ENCODE assay signal across 11 cellular contexts in genomic region chr6:26028212-26028752, GRCh38. TPM values are rescaled to one million over a fixed set of nuclear protein-coding genes. Genes with fewer than 3 reads are reported as not detected.
DNase-seq lines count a peak whose midpoint lies in the region; ATAC-seq lines count a peak whose summit lies in the region.
"Had no signal": no experiment of that assay in that cellular context is flagged by ENCODE, and none has a peak within 500 bp of the region (broad histone marks: within the 10 kb centered on the region; RNA-seq: fewer than 3 reads in every experiment).

No MANE protein-coding gene starts in this region.

- no peaks in the 10 kb centered on the region for H3K36me3 Mint-ChIP-seq in CD4-positive, CD25-positive, alpha-beta regulatory T cell
- peaks cover 27% of the 10 kb centered on the region for H3K36me3 Mint-ChIP-seq in activated T-helper 17 cell treated with anti-CD3 and anti-CD28 coated beads, Interleukin-2, amount 50 U/mL, for 72 hours (ENCODE audit: low read depth)

- peak overlapping the region; percentile 98 for H3K27ac ChIP-seq in CD4-positive, CD25-positive, alpha-beta regulatory T cell (ENCODE audit: insufficient read depth, low read length, poor library complexity, severe bottlenecking)
- H3K27ac ChIP-seq in HUES48 (ENCODE audit: low read depth, low read length), result peak overlapping the region; percentile 96
- peak overlapping the region; percentile 79 for H3K27ac ChIP-seq in mesodermal cell (ENCODE audit: low read depth, low read length, severe bottlenecking)

- no peak for DNase-seq in CD4-positive, CD25-positive, alpha-beta regulatory T cell
- no peak for DNase-seq in GDM1 (lab: John Stamatoyannopoulos, UW)
- DNase-seq in globus pallidus (ENCODE audit: low spot score), result no peak
- DNase-seq: brain microvascular endothelial cell, NCI-H187, Peyer's patch had no signal

- no peaks in the 10 kb centered on the region for H3K27me3 Mint-ChIP-seq in CD4-positive, CD25-positive, alpha-beta regulatory T cell
- no peaks in the 10 kb centered on the region for H3K27me3 Mint-ChIP-seq in activated T-helper 17 cell treated with anti-CD3 and anti-CD28 coated beads, Interleukin-2, amount 50 U/mL, for 72 hours

- no peaks in the 10 kb centered on the region for H3K9me3 ChIP-seq in CD4-positive, CD25-positive, alpha-beta regulatory T cell (ENCODE audit: control insufficient read depth in 2 of 2, low read length in 2 of 2)
- H3K9me3 ChIP-seq in HUES48 (ENCODE audit: control insufficient read depth, insufficient read depth, low read length), result no peaks in the 10 kb centered on the region
- H3K9me3 ChIP-seq in mesodermal cell (ENCODE audit: control insufficient read depth, low read length), result no peaks in the 10 kb centered on the region
- H3K9me3 ChIP-seq: Peyer's patch had no signal

- H3K27me3 ChIP-seq in CD4-positive, CD25-positive, alpha-beta regulatory T cell (ENCODE audit: control insufficient read depth, insufficient read depth, low read length), result no peaks in the 10 kb centered on the region
- no peaks in the 10 kb centered on the region for H3K27me3 ChIP-seq in HUES48 (ENCODE audit: control insufficient read depth, insufficient read depth, low read length)
- H3K27me3 ChIP-seq: brain microvascular endothelial cell, Peyer's patch had no signal

- H3K9me3 Mint-ChIP-seq in CD4-positive, CD25-positive, alpha-beta regulatory T cell, result peaks cover 0 to 1% (median 0%) of the 10 kb centered on the region in 7 donors
- H3K9me3 Mint-ChIP-seq in activated T-helper 17 cell treated with anti-CD3 and anti-CD28 coated beads, Interleukin-2, amount 50 U/mL, for 72 hours, result no peaks in the 10 kb centered on the region

- WGBS in mesodermal cell (ENCODE audit: insufficient coverage in 2 of 2), 2 experiments, result 77% methylated on average over 5 of the region's 6 CpGs

- H3K27ac Mint-ChIP-seq in CD4-positive, CD25-positive, alpha-beta regulatory T cell, result peak overlapping the region in 1 of 3 donors; percentile 100
- H3K27ac Mint-ChIP-seq in activated T-helper 17 cell treated with anti-CD3 and anti-CD28 coated beads, Interleukin-2, amount 50 U/mL, for 72 hours, result peak overlapping the region; percentile 100

- H3K4me1 Mint-ChIP-seq in CD4-positive, CD25-positive, alpha-beta regulatory T cell, result peaks cover 14 to 54% (median 25%) of the 10 kb centered on the region in 4 donors
- H3K4me1 Mint-ChIP-seq in activated T-helper 17 cell treated with anti-CD3 and anti-CD28 coated beads, Interleukin-2, amount 50 U/mL, for 72 hours, result peaks cover 18% of the 10 kb centered on the region

- peaks cover 43% of the 10 kb centered on the region for H3K4me1 ChIP-seq in CD4-positive, CD25-positive, alpha-beta regulatory T cell (ENCODE audit: control insufficient read depth, insufficient read depth, low read length, poor library complexity, severe bottlenecking)
- H3K4me1 ChIP-seq in HUES48 (ENCODE audit: control insufficient read depth, insufficient read depth, low read length) (peaks cover 41% of the 10 kb centered on the region), mesodermal cell (ENCODE audit: control insufficient read depth, insufficient read depth, low read length, poor library complexity, severe bottlenecking) (peaks cover 25% of the 10 kb centered on the region)

- peak overlapping the region; percentile 93 for H3K4me3 ChIP-seq in CD4-positive, CD25-positive, alpha-beta regulatory T cell (ENCODE audit: low read depth, low read length)
- H3K4me3 ChIP-seq in HUES48 (ENCODE audit: low read depth, low read length) (peak overlapping the region; percentile 77; the same call in 1 of the 2 replicates), mesodermal cell (ENCODE audit: extremely low read depth, insufficient read depth, low read length, poor library complexity, severe bottlenecking) (no peak overlapping the region)

- no peak for ATAC-seq in CD4-positive, CD25-positive, alpha-beta regulatory T cell (ENCODE audit: low read depth in 2 of 2)
- ATAC-seq in activated T-helper 17 cell treated with anti-CD3 and anti-CD28 coated beads, Interleukin-2, amount 50 U/mL, for 72 hours (replicated peaks), result no peak
- ATAC-seq in HG02884 (IDR thresholded peaks at IDR 0.05; ENCODE audit: unreplicated experiment), result no peak
- no peak for ATAC-seq in HG03432 (IDR thresholded peaks at IDR 0.05; ENCODE audit: unreplicated experiment)

- H3K9ac ChIP-seq in HUES48 (ENCODE audit: low read depth, low read length), result peak overlapping the region; percentile 82

- no peaks in the 10 kb centered on the region for H3K36me3 ChIP-seq in CD4-positive, CD25-positive, alpha-beta regulatory T cell (ENCODE audit: control insufficient read depth, insufficient read depth, low read length)
- H3K36me3 ChIP-seq in HUES48 (ENCODE audit: control insufficient read depth, insufficient read depth, low read length) (no peaks in the 10 kb centered on the region), mesodermal cell (ENCODE audit: control insufficient read depth, insufficient read depth, low read length) (no peaks in the 10 kb centered on the region)
- H3K36me3 ChIP-seq: brain microvascular endothelial cell, Peyer's patch had no signal

- peak overlapping the region in 3 of 4 donors; percentile 24 to 98 (median 90) for H3K4me3 Mint-ChIP-seq in CD4-positive, CD25-positive, alpha-beta regulatory T cell
- H3K4me3 Mint-ChIP-seq in activated T-helper 17 cell treated with anti-CD3 and anti-CD28 coated beads, Interleukin-2, amount 50 U/mL, for 72 hours, result peak overlapping the region; percentile 96

RNA-seq across cellular contexts. Expression of gene HFE, which starts 58.9 kb away (rescaled TPM):
- 2.6 TPM for total RNA-seq in CD4-positive, CD25-positive, alpha-beta regulatory T cell
- 1 to 10 TPM; 1.2 to 2.5 (median 2.4) TPM for polyA plus RNA-seq in CD4-positive, CD25-positive, alpha-beta regulatory T cell
- total RNA-seq in activated T-helper 17 cell treated with anti-CD3 and anti-CD28 coated beads, Interleukin-2, amount 50 U/mL, for 72 hours, result 1 to 10 TPM; 1.7 to 2.1 TPM
- polyA plus RNA-seq in mesodermal cell (2013, experiment 1 of 2), result 1.3 TPM
- polyA plus RNA-seq in mesodermal cell (2013, experiment 2 of 2), result 0.96 TPM
